In genomic region chr1:228219245-228219961, GRCh38 we compare ENCODE assay signal across 30 cellular contexts.
"Had no signal": no experiment of that assay in that cellular context is flagged by ENCODE, and none has a peak within 500 bp of the region (broad histone marks: within the 10 kb centered on the region; RNA-seq: fewer than 3 reads in every experiment).

No MANE protein-coding gene starts in this region.

- H3K36me3 ChIP-seq: brain microvascular endothelial cell, ovary had no signal

- ATAC-seq: activated T-helper 17 cell treated with anti-CD3 and anti-CD28 coated beads, Interleukin-2, amount 50 U/mL, for 72 hours; left lobe of liver; mucosa of descending colon; natural killer cell treated with Interleukin-12 subunit alpha and Interleukin-12 subunit beta and Interleukin-15 and Interleukin-18, amount 100 ng/mL, for 72 hours; stimulated activated naive B cell treated with anti-CD40 and anti-IgM and Interleukin-4, amounts not matched to agents 10 μg/mL and 1 μg/mL and 100 μg/mL, for 72 hours; WTC11 had no signal

- H3K4me2 ChIP-seq: smooth muscle cell had no signal

- DNase-seq: activated CD4-positive, alpha-beta T cell treated with anti-CD3 and anti-CD28 coated beads for 1 hour; activated CD8-positive, alpha-beta memory T cell treated with anti-CD3 and anti-CD28 coated beads, Interleukin-2, amount 50 U/mL, for 4 hours; activated gamma-delta T cell treated with Interleukin-2 at 50 U/mL for 16 hours; activated naive CD4-positive, alpha-beta T cell treated with anti-CD3 and anti-CD28 coated beads, Interleukin-2, amount 50 U/mL, for 16 hours; activated T-cell treated with anti-CD3 and anti-CD28 coated beads, Interleukin-2, amount 50 U/mL, for 24 hours; amniotic stem cell; brain microvascular endothelial cell; cortex of kidney; foreskin fibroblast; kidney glomerular epithelial cell; mesendoderm; mucosa of descending colon; ovary; sigmoid colon; stimulated activated CD4-positive, alpha-beta T cell treated with anti-CD3 and anti-CD28 coated beads, Interleukin-15, amount 100 ng/mL, for 24 hours; stimulated activated CD4-positive, alpha-beta T cell treated with anti-CD3 and anti-CD28 coated beads, Interleukin-2, amount 100 ng/mL, for 24 hours; stimulated activated naive B cell treated with anti-CD40 and anti-IgM and Interleukin-4, amounts not matched to agents 10 μg/mL and 1 μg/mL and 100 μg/mL, for 72 hours; stomach; T-helper 2 cell; thyroid gland had no signal

- H3K4me3 ChIP-seq: heart left ventricle, lung, mucosa of descending colon, ovary, prostate gland, sigmoid colon, smooth muscle cell, stomach, thyroid gland had no signal

- FAIRE-seq: astrocyte, endothelial cell of umbilical vein had no signal

- H3K9me3 ChIP-seq: ovary, prostate gland, thyroid gland had no signal

- H3K4me1 ChIP-seq: prostate gland, thyroid gland had no signal

- H3K27ac ChIP-seq: brain microvascular endothelial cell, ovary, prostate gland, sigmoid colon, stomach, thyroid gland had no signal

- H3K27me3 ChIP-seq: brain microvascular endothelial cell, heart left ventricle, ovary, thyroid gland had no signal
